In the genomic region with DNA sequence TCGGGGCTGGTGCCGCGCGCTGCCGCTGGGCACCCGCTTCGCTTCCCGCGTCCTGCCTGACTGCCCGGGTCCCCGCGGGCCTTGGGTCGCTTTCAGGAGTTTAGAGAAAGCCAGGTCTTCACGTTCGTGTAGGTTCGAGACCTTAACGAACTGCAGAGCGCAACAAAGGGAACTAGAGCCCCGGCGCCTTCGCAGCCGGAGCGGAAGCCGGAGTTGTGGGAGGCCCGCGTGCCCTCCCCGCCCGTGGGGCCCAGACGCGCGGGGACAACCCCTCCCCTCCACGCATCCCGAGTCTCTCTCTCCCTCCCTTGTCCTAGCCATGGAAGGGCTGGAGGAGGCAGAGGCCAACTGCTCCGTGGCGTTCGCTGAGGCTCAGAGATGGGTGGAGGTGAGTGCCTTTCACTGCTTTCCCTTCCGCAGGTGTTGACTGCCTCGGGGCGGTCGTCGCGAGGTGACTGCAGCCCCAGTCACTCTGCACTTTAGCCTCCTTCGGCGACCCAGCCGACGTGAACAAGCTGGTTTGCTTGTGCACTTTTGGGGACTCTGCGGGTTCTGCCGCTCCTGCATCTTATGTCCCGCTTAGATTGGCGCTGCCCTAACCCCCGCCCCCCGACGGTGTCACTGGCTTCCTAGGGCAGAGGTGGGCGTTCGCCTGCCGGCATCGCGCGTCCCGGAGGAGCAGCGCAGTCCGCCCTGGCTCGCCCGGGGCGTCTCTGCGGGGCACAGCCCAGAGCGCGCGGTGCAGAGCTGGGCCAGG, we compare ENCODE assay signal across 8 cellular contexts. TPM values are rescaled to one million over a fixed set of nuclear protein-coding genes. Genes with fewer than 3 reads are reported as not detected.
DNase-seq lines count a peak whose midpoint lies in the region; ATAC-seq and TF ChIP-seq lines count a peak whose summit lies in the region.

No MANE protein-coding gene starts in this region.

- peaks cover 31 to 33% of the 10 kb centered on the region in 2 experiments for H3K4me1 Mint-ChIP-seq in H9

- peaks cover 2% of the 10 kb centered on the region; the same call in 1 of the 2 replicates for H3K79me2 ChIP-seq in H9 (ENCODE audit: insufficient read depth, low read length)

- DNase-seq in H9 (peak; percentile 69), LHCN-M2 (ENCODE audit: low read depth) (peak; percentile 39), coronary artery (ENCODE audit: low spot score) (no peak), lower lobe of right lung (peak; percentile 65), NCI-H774 (lab: John Stamatoyannopoulos, UW) (no peak)
- peak; percentile 52 for DNase-seq in activated CD4-positive, CD25-positive, alpha-beta regulatory T cell treated with anti-CD3 and anti-CD28 coated beads, Interleukin-2, amount 50 U/mL, for 72 hours
- peak in 2 of 3 donors; percentile 6 to 28 for DNase-seq in stimulated activated CD4-positive, alpha-beta T cell treated with anti-CD3 and anti-CD28 coated beads, TNF-alpha, amount 100 ng/mL, for 48 hours (ENCODE audit: low read depth in 3 of 3)

- no CpG with 5 or more reads among the region's 69 CpGs for WGBS in H9 (ENCODE audit: extremely low coverage, insufficient read length, low lambda C conversion rate)

- no peaks in the 10 kb centered on the region for H3K9me3 Mint-ChIP-seq in H9

- H3K23ac ChIP-seq in H9 (ENCODE audit: insufficient read length, low read depth, low read length) = no peak overlapping the region

- H3K36me3 ChIP-seq in lower lobe of right lung = no peaks in the 10 kb centered on the region

- peak; percentile 63 to 68 for ATAC-seq in lower lobe of right lung

- TF ChIP-seq CTCF in GM12875 (IDR thresholded peaks at IDR 0.05; ENCODE audit: borderline replicate concordance, insufficient read depth, low read depth, low read length) (no peak), H9 (conservative IDR thresholded peaks at IDR 0.05) (no peak), coronary artery (IDR thresholded peaks at IDR 0.05) (no peak), lower lobe of right lung (IDR thresholded peaks at IDR 0.05) (no peak)

- H3K18ac ChIP-seq in H9 (ENCODE audit: insufficient read length, low read depth, low read length) = peak overlapping the region; percentile 43

- peaks cover 31% of the 10 kb centered on the region for H3K27me3 Mint-ChIP-seq in H9 (ENCODE audit: low read depth)

- H2BK20ac ChIP-seq in H9 (ENCODE audit: low read depth, low read length, poor library complexity, severe bottlenecking) = no peak overlapping the region

- H2AK5ac ChIP-seq in H9 (ENCODE audit: insufficient read length, low read length) = no peak overlapping the region

- H3K27ac ChIP-seq in H9 (ENCODE audit: insufficient read length, low read depth, low read length) = no peak overlapping the region
- peak overlapping the region; percentile 78 to 86 for H3K27ac ChIP-seq in coronary artery
- peak overlapping the region; percentile 74 for H3K27ac ChIP-seq in lower lobe of right lung

- peak overlapping the region; percentile 59 to 80 for H3K4me3 Mint-ChIP-seq in H9

- H3K4me2 ChIP-seq in H9 (ENCODE audit: insufficient read depth, insufficient read length, low read length) = peak overlapping the region; percentile 73

- no peak overlapping the region for H4K5ac ChIP-seq in H9 (ENCODE audit: insufficient read length, low read depth, low read length)

- H3K14ac ChIP-seq in H9 (ENCODE audit: insufficient read depth, low read length) = peak overlapping the region; percentile 68

- peak overlapping the region; percentile 21 for H2BK12ac ChIP-seq in H9 (ENCODE audit: insufficient read length, low read depth, low read length)

- H4K20me1 ChIP-seq in H9 (ENCODE audit: control insufficient read depth, insufficient read depth, insufficient read length) = no peaks in the 10 kb centered on the region

- no peaks in the 10 kb centered on the region for H3K79me1 ChIP-seq in H9 (ENCODE audit: insufficient read depth, low read depth, low read length, poor library complexity, severe bottlenecking)

- peak overlapping the region; percentile 81 for H3K4me3 ChIP-seq in GM12875 (ENCODE audit: low read depth, low read length)
- H3K4me3 ChIP-seq in coronary artery = peak overlapping the region; percentile 81
- peak overlapping the region; percentile 87 for H3K4me3 ChIP-seq in lower lobe of right lung

- H3T11ph ChIP-seq in H9 (ENCODE audit: low read length) = no peak overlapping the region

- H3K27me3 ChIP-seq in H9 (ENCODE audit: insufficient read depth, low read length) (no peaks in the 10 kb centered on the region; the same call in 1 of the 2 replicates), lower lobe of right lung (ENCODE audit: low read depth) (peaks cover 4% of the 10 kb centered on the region)

- H3K4me1 ChIP-seq in H9 (ENCODE audit: insufficient read depth, low read length) = peaks cover 13% of the 10 kb centered on the region; the same call in 1 of the 2 replicates
- H3K4me1 ChIP-seq in lower lobe of right lung = peaks cover 17% of the 10 kb centered on the region

- H2BK15ac ChIP-seq in H9 (ENCODE audit: low read depth, low read length) = no peak overlapping the region

- no peak overlapping the region for H3K27ac Mint-ChIP-seq in H9

- H3K9ac ChIP-seq in H9 (ENCODE audit: extremely low read depth, insufficient read length, low read length) = peak overlapping the region; percentile 40

- no peaks in the 10 kb centered on the region for H3K9me3 ChIP-seq in H9 (ENCODE audit: control insufficient read depth, low read depth, low read length)
- no peaks in the 10 kb centered on the region for H3K9me3 ChIP-seq in lower lobe of right lung

- no peak overlapping the region for H4K8ac ChIP-seq in H9 (replicated peaks; ENCODE audit: insufficient read length, low read depth, low read length)

- no peak overlapping the region for H2AFZ ChIP-seq in H9 (ENCODE audit: low read length)

- H3K4ac ChIP-seq in H9 (ENCODE audit: low read depth, low read length) = no peak overlapping the region

- H3K23me2 ChIP-seq in H9 (ENCODE audit: insufficient read length, low read depth, low read length, poor library complexity, severe bottlenecking) = peaks cover 12% of the 10 kb centered on the region

- H2BK5ac ChIP-seq in H9 (ENCODE audit: insufficient read length, low read length) = no peak overlapping the region

- no peak overlapping the region for H2BK120ac ChIP-seq in H9 (ENCODE audit: low read depth, low read length, poor library complexity, severe bottlenecking)

- intact Hi-C loops in lower lobe of right lung (cut with DNase I) = no loop called here

- H3K56ac ChIP-seq in H9 (ENCODE audit: insufficient read length, low read depth, low read length) = no peak overlapping the region

- peaks cover 0 to 3% (median 0%) of the 10 kb centered on the region in 3 experiments; a peak in 1 of 7 replicates for H3K36me3 Mint-ChIP-seq in H9 (ENCODE audit: insufficient read depth in 1 of 3, low read depth in 3 of 3)

- H4K91ac ChIP-seq in H9 (ENCODE audit: insufficient read length, low read depth, low read length) = no peak overlapping the region

RNA-seq across cellular contexts. Expression of gene LMO7, which starts 0.4 kb away (rescaled TPM):
- total RNA-seq in H9 (2021) (18.7 and 20.4 TPM in 2 replicates), LHCN-M2 (2014; rRNA removed) (298 and 395 TPM in 2 replicates), lower lobe of right lung (447 TPM)
- polyA plus RNA-seq in LHCN-M2 (2012) = 412 TPM

Comparison
In these comparisons a context has a peak if more than half of its experiments do, and no peak if none do; other contexts are left out.
1. DNase-seq: peak in H9 (single experiment), LHCN-M2 (single experiment), activated CD4-positive, CD25-positive, alpha-beta regulatory T cell treated with anti-CD3 and anti-CD28 coated beads, Interleukin-2, amount 50 U/mL, for 72 hours (single experiment), lower lobe of right lung (single experiment) and stimulated activated CD4-positive, alpha-beta T cell treated with anti-CD3 and anti-CD28 coated beads, TNF-alpha, amount 100 ng/mL, for 48 hours (2 of 3); none in coronary artery (single experiment) and NCI-H774 (single experiment).
2. RNA of gene LMO7, which starts 0.4 kb away (total RNA-seq): 447 TPM in lower lobe of right lung (single experiment) and 298 to 395 TPM in LHCN-M2; 18.7 to 20.4 TPM in H9; every median in the first group is over 10 times any median in the second.
3. Peak in every context shown above with its lines, with median percentiles within 50 percentile points of each other: H3K4me3 ChIP-seq.